Comparison of ENCODE assay signal across 3 cellular contexts in the genomic region with DNA sequence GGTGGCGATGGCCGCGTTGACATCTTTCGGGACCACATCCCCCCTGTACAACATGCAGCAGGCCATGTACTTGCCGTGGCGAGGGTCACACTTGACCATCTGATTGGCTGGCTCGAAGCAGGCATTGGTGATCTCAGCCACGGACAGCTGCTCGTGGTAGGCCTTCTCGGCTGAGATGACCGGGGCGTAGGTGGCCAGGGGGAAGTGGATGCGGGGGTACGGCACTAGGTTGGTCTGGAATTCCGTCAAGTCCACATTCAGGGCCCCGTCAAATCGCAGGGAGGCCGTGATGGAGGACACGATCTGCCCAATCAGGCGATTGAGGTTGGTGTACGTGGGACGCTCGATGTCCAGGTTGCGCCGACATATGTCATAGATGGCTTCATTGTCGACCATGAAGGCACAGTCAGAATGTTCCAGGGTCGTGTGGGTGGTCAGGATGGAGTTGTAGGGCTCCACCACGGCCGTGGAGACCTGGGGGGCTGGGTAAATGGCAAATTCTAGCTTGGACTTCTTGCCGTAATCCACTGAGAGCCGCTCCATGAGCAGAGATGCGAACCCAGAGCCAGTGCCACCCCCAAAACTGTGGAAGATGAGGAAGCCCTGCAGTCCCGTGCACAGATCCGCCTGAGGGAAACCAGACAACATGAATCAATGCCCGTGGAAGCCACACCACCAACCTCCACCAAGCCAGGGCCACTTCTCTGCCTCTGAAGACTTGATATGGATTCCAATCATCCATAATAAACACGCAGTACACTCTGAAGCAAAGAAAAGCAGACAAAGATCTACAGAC. TPM values are rescaled to one million over a fixed set of nuclear protein-coding genes. Genes with fewer than 3 reads are reported as not detected.
"Had no signal": no experiment of that assay in that cellular context is flagged by ENCODE, and none has a peak within 500 bp of the region (broad histone marks: within the 10 kb centered on the region; RNA-seq: fewer than 3 reads in every experiment).

No MANE protein-coding gene starts in this region.

RNA-seq across cellular contexts. Expression of gene TUBA3C, which starts 4.4 kb away (rescaled TPM):
- total RNA-seq: PC-3, Peyer's patch, SJSA1 had no signal
